Comparison of ENCODE assay signal across 13 cellular contexts in genomic region chr6:150567360-150567759, GRCh38. TPM values are rescaled to one million over a fixed set of nuclear protein-coding genes. Genes with fewer than 3 reads are reported as not detected.
DNase-seq lines count a peak whose midpoint lies in the region; ATAC-seq and TF ChIP-seq lines count a peak whose summit lies in the region.
"Had no signal": no experiment of that assay in that cellular context is flagged by ENCODE, and none has a peak within 500 bp of the region (broad histone marks: within the 10 kb centered on the region; RNA-seq: fewer than 3 reads in every experiment).

No MANE protein-coding gene starts in this region.

- ATAC-seq in activated CD4-positive, CD25-positive, alpha-beta regulatory T cell treated with anti-CD3 and anti-CD28 coated beads, Interleukin-2, amount 50 U/mL, for 24 hours, result no peak
- ATAC-seq: activated T-cell treated with anti-CD3 and anti-CD28 coated beads, Interleukin-2, amount 50 U/mL, for 4 hours; stimulated activated naive CD8-positive, alpha-beta T cell treated with anti-CD3 and anti-CD28 coated beads, Interleukin-15, Interleukin-2, amounts not matched to agents 100 U/mL and 50 U/mL, for 24 hours had no signal

- DNase-seq in NCI-H1417 (lab: John Stamatoyannopoulos, UW) (peak; percentile 30 to 74 (median 65)), NCI-H1417 treated with DMSO at 0.1 percent for 48 hours (lab: John Stamatoyannopoulos, UW) (no peak), NCI-H345 (lab: John Stamatoyannopoulos, UW) (peak; percentile 46), glomerular endothelial cell (ENCODE audit: extremely low read depth, low read depth, low spot score) (peak; percentile 37), retinal pigment epithelial cell (ENCODE audit: low read depth) (peak; percentile 35), AML-193 (lab: John Stamatoyannopoulos, UW) (no peak), OCI-M1 (lab: John Stamatoyannopoulos, UW) (no peak)
- DNase-seq: activated CD4-positive, alpha-beta memory T cell treated with anti-CD3 and anti-CD28 coated beads, Interleukin-2, amount 10 ng/mL, durations not matched to agents 7 days and 5 days; activated T-cell treated with anti-CD3 and anti-CD28 coated beads, Interleukin-2, amount 50 U/mL, for 4 hours; naive B cell; PC-9; stimulated activated naive CD8-positive, alpha-beta T cell treated with anti-CD3 and anti-CD28 coated beads, Interleukin-15, Interleukin-2, amounts not matched to agents 100 U/mL and 50 U/mL, for 24 hours had no signal

- no peak overlapping the region for H3K4me3 ChIP-seq in retinal pigment epithelial cell (ENCODE audit: low read length)
- H3K4me3 ChIP-seq: PC-9 had no signal

- TF ChIP-seq CTCF in retinal pigment epithelial cell (conservative IDR thresholded peaks at IDR 0.05; ENCODE audit: low read depth, low read length), result no peak

RNA-seq across cellular contexts. Expression of gene PLEKHG1, which starts 32.3 kb away (rescaled TPM):
- total RNA-seq in glomerular endothelial cell, result 104 and 203 TPM in 2 replicates

Comparison
In these comparisons a context has a peak if more than half of its experiments do, and no peak if none do; other contexts are left out.
1. DNase-seq: peak in NCI-H1417 (3 of 3), NCI-H345 (single experiment), glomerular endothelial cell (single experiment) and retinal pigment epithelial cell (single experiment); none in NCI-H1417 treated with DMSO at 0.1 percent for 48 hours (single experiment), AML-193 (0 of 2) and OCI-M1 (single experiment).